Comparison of ENCODE assay signal across 2 cellular contexts in genomic region chr15:64836023-64836536, GRCh38.
TF ChIP-seq lines count a peak whose summit lies in the region.

No MANE protein-coding gene starts in this region.

TF ChIP-seq in WTC11, 78 proteins besides CTCF, POLR2A, EP300 and RAD21 (continued from another document):
- TF ChIP-seq PRDM15 (CRISPR knock-in tag; IDR thresholded peaks at IDR 0.05) (peak; percentile 84), ERG (CRISPR knock-in tag; IDR thresholded peaks at IDR 0.05) (no peak), TCF7 (CRISPR knock-in tag; IDR thresholded peaks at IDR 0.05; ENCODE audit: low read depth) (no peak), TEAD4 (CRISPR knock-in tag; IDR thresholded peaks at IDR 0.05) (no peak), JAZF1 (CRISPR knock-in tag; IDR thresholded peaks at IDR 0.05) (no peak)
- TF ChIP-seq, protein P1, sequence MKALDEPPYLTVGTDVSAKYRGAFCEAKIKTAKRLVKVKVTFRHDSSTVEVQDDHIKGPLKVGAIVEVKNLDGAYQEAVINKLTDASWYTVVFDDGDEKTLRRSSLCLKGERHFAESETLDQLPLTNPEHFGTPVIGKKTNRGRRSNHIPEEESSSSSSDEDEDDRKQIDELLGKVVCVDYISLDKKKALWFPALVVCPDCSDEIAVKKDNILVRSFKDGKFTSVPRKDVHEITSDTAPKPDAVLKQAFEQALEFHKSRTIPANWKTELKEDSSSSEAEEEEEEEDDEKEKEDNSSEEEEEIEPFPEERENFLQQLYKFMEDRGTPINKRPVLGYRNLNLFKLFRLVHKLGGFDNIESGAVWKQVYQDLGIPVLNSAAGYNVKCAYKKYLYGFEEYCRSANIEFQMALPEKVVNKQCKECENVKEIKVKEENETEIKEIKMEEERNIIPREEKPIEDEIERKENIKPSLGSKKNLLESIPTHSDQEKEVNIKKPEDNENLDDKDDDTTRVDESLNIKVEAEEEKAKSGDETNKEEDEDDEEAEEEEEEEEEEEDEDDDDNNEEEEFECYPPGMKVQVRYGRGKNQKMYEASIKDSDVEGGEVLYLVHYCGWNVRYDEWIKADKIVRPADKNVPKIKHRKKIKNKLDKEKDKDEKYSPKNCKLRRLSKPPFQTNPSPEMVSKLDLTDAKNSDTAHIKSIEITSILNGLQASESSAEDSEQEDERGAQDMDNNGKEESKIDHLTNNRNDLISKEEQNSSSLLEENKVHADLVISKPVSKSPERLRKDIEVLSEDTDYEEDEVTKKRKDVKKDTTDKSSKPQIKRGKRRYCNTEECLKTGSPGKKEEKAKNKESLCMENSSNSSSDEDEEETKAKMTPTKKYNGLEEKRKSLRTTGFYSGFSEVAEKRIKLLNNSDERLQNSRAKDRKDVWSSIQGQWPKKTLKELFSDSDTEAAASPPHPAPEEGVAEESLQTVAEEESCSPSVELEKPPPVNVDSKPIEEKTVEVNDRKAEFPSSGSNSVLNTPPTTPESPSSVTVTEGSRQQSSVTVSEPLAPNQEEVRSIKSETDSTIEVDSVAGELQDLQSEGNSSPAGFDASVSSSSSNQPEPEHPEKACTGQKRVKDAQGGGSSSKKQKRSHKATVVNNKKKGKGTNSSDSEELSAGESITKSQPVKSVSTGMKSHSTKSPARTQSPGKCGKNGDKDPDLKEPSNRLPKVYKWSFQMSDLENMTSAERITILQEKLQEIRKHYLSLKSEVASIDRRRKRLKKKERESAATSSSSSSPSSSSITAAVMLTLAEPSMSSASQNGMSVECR (CRISPR knock-in tag; IDR thresholded peaks at IDR 0.05; ENCODE audit: borderline replicate concordance), result no peak

TF ChIP-seq in SK-N-SH treated with all-trans-retinoic acid at 6 μM for 48 hours, 23 proteins besides CTCF, POLR2A, EP300 and RAD21 (continued from another document):
- no peak for TF ChIP-seq TSHZ2 (CRISPR knock-in tag; IDR thresholded peaks at IDR 0.05)
- TF ChIP-seq POU6F1 (CRISPR knock-in tag; IDR thresholded peaks at IDR 0.05; ENCODE audit: borderline replicate concordance, low read depth), result no peak
- TF ChIP-seq ZFP3 (CRISPR knock-in tag; IDR thresholded peaks at IDR 0.05), result no peak
- no peak for TF ChIP-seq ZC3H10 (CRISPR knock-in tag; IDR thresholded peaks at IDR 0.05)
- no peak for TF ChIP-seq ESRRG (CRISPR knock-in tag; IDR thresholded peaks at IDR 0.05)
